8 cellular contexts compared by ENCODE assay signal in the genomic region with DNA sequence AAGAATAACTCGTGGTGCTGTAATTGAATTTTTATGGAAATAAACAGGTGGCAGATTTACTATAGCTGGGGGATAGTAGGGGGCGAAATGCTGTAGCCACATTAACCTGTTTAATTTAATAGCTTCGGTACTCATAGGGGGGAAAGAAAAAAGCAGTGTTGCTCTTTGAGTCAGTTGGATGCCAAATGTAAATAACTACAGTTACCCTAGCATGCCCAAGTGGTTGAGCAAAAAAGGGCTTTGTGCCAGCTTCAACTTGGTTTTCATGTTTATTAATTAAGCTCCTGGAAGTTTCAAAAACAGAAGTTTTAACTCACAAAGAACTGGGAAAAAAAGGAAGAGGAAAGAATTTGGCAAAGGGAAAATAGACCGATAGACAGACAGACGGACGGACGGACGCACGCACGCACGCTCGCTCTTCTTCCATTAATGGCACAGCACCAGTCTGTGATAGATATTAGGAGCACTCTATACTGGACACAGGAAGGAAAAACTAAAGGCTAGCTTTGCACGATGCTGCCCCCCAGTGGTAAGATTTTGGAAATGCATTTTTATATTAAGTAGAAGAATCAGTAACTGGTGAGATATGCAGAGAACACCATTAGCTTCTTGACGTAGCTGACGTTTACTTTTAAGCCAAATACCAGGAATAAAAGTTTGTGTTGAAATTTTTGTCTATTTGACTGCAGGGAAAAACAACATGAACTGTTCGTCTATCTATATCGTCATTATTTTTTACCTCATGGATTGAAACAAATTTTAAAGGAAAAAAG.
A peak's percentile ranks its signal among the peaks of the same experiment; 100 is the strongest.
DNase-seq lines count a peak whose midpoint lies in the region; ATAC-seq, FAIRE-seq and TF ChIP-seq lines count a peak whose summit lies in the region.

No MANE protein-coding gene starts in this region.

- intact Hi-C loops in left colon (cut with DNase I, micrococcal nuclease), result loop anchor here in 1 of 2 donors (5.0 kb wide), 1 partner anchor 53 kb away; no protein-coding TSS in a partner anchor

- 0 out of 2 replicates have a peak overlapping the region, but pooled peaks have one; percentile 38 for H3K9ac ChIP-seq in GM23248
- peak overlapping the region; percentile 20; the same call in 1 of the 2 replicates for H3K9ac ChIP-seq in OCI-LY3 (ENCODE audit: low read length)

- FAIRE-seq in bronchial epithelial cell (lab: Jason Lieb, UNC), result no peak

- WGBS in GM23248 (ENCODE audit: low coverage in 1 of 2, low lambda C conversion rate in 2 of 2, missing lambda C conversion rate in 2 of 2), 2 experiments, result 19% methylated on average over 17 of the region's 17 CpGs

- TF ChIP-seq CTCF in OCI-LY3 (IDR thresholded peaks at IDR 0.05; ENCODE audit: low read depth, low read length) (peak; percentile 95), bronchial epithelial cell (IDR thresholded peaks at IDR 0.05; ENCODE audit: insufficient read depth, low read length, severe bottlenecking) (peak; percentile 63)

- H3K27ac ChIP-seq in GM23248 (no peak overlapping the region), OCI-LY3 (ENCODE audit: low read length) (no peak overlapping the region)

- no peaks in the 10 kb centered on the region for H3K36me3 ChIP-seq in GM23248 (ENCODE audit: low read depth)
- no peaks in the 10 kb centered on the region for H3K36me3 ChIP-seq in OCI-LY3 (replicated peaks; ENCODE audit: low read depth, low read length)
- H3K36me3 ChIP-seq in bronchial epithelial cell (ENCODE audit: control insufficient read depth, insufficient read depth, low read length), result no peaks in the 10 kb centered on the region

- in situ Hi-C loops in GM23248 (cut with MboI), result loop anchor here (25.0 kb wide), 1 partner anchor 978 kb away; no protein-coding TSS in a partner anchor
- in situ Hi-C loops in KBM-7 (cut with MboI; ENCODE audit: low pct_unique_long_range_greater_than_20kb, low sequenced_read_pairs), result no loop called here

- H4K20me1 ChIP-seq in GM23248 (ENCODE audit: insufficient read depth) (no peaks in the 10 kb centered on the region), OCI-LY3 (ENCODE audit: insufficient read depth, low read length) (no peaks in the 10 kb centered on the region)

- peak overlapping the region; percentile 88 for H3K4me2 ChIP-seq in GM23248 (ENCODE audit: unreplicated experiment)
- H3K4me2 ChIP-seq in OCI-LY3 (ENCODE audit: low read length), result peak overlapping the region; percentile 71

- H3K79me2 ChIP-seq in GM23248 (ENCODE audit: insufficient read depth) (no peaks in the 10 kb centered on the region), OCI-LY3 (ENCODE audit: low read length) (no peaks in the 10 kb centered on the region)

- no peaks in the 10 kb centered on the region for H3K9me2 ChIP-seq in GM23248 (ENCODE audit: insufficient read depth)

- no peaks in the 10 kb centered on the region for H3F3A ChIP-seq in GM23248 (ENCODE audit: insufficient read depth)

- 0 out of 2 replicates have a peak, but pooled peaks cover 4% of the 10 kb centered on the region for H3K4me1 ChIP-seq in GM23248 (ENCODE audit: insufficient read depth)
- peaks cover 7% of the 10 kb centered on the region for H3K4me1 ChIP-seq in OCI-LY3 (ENCODE audit: low read length)

- peak in 2 of 3 donors; percentile 11 to 34 for DNase-seq in stimulated activated CD4-positive, alpha-beta T cell treated with anti-CD3 and anti-CD28 coated beads, Interleukin-12 subunit alpha, Interleukin-12 subunit beta, amount 100 ng/mL, for 48 hours (ENCODE audit: low read depth in 2 of 3, low spot score in 1 of 3)
- no peak for DNase-seq in stimulated activated CD4-positive, alpha-beta T cell treated with anti-CD3 and anti-CD28 coated beads, Interleukin-1b, Interleukin-23, amount 100 ng/mL, for 48 hours
- DNase-seq in GM23248 (peak; percentile 74), KBM-7 (peak; percentile 70), bronchial epithelial cell (ENCODE audit: low read depth) (peak; percentile 74), left colon (peak in 1 of 2 donors; percentile 22)
- peak; percentile 19 for DNase-seq in stimulated activated naive CD8-positive, alpha-beta T cell treated with anti-CD3 and anti-CD28 coated beads, Interleukin-15, Interleukin-2, amounts not matched to agents 100 U/mL and 50 U/mL, for 24 hours

- H3K27me3 ChIP-seq in GM23248 (replicated peaks; ENCODE audit: insufficient read depth) (no peaks in the 10 kb centered on the region), OCI-LY3 (ENCODE audit: low read depth, low read length) (peaks cover 25% of the 10 kb centered on the region), bronchial epithelial cell (ENCODE audit: control insufficient read depth, insufficient read depth, low read length) (no peaks in the 10 kb centered on the region)

- no peaks in the 10 kb centered on the region for H3K9me3 ChIP-seq in GM23248 (ENCODE audit: low read depth)
- H3K9me3 ChIP-seq in OCI-LY3 (ENCODE audit: insufficient read depth, low read length), result no peaks in the 10 kb centered on the region

- peak overlapping the region; percentile 67 for H3K4me3 ChIP-seq in GM23248
- H3K4me3 ChIP-seq in OCI-LY3 (ENCODE audit: low read length), result peak overlapping the region; percentile 63
- H3K4me3 ChIP-seq in bronchial epithelial cell (ENCODE audit: low read depth, low read length), result peak overlapping the region; percentile 31

- ATAC-seq in left colon, result peak; percentile 71
- peak; percentile 46 for ATAC-seq in stimulated activated naive CD8-positive, alpha-beta T cell treated with anti-CD3 and anti-CD28 coated beads, Interleukin-15, Interleukin-2, amounts not matched to agents 100 U/mL and 50 U/mL, for 24 hours

- H2AFZ ChIP-seq in GM23248 (peak overlapping the region; percentile 72), OCI-LY3 (ENCODE audit: low read depth, low read length) (peak overlapping the region; percentile 76)
